Comparison of ENCODE assay signal across 1 cellular context in genomic region chr14:35807131-35807961, GRCh38.
TF ChIP-seq lines count a peak whose summit lies in the region.

No MANE protein-coding gene starts in this region.

TF ChIP-seq in HepG2, 621 proteins besides CTCF, POLR2A, EP300 and RAD21 (continued from another document and continues in another):
- TF ChIP-seq PBX3 (CRISPR knock-in tag; IDR thresholded peaks at IDR 0.05; ENCODE audit: borderline replicate concordance): no peak
- no peak for TF ChIP-seq PAF1 (CRISPR knock-in tag; IDR thresholded peaks at IDR 0.05)
- TF ChIP-seq KAT2B (IDR thresholded peaks at IDR 0.05; ENCODE audit: borderline replicate concordance, low read depth, low read length): no peak
- peak; percentile 30; the same call in 1 of the 2 replicates for TF ChIP-seq ZNF639 (CRISPR knock-in tag; conservative IDR thresholded peaks at IDR 0.05)
- no peak for TF ChIP-seq E2F1 (CRISPR knock-in tag; IDR thresholded peaks at IDR 0.05)
- no peak for TF ChIP-seq ZNF850 (CRISPR knock-in tag; conservative IDR thresholded peaks at IDR 0.05)
- TF ChIP-seq SUZ12 (IDR thresholded peaks at IDR 0.05; ENCODE audit: low read depth, low read length): no peak
- peak; percentile 99 for TF ChIP-seq FOXP4 (CRISPR knock-in tag; IDR thresholded peaks at IDR 0.05)
- no peak for TF ChIP-seq GLI4 (CRISPR knock-in tag; IDR thresholded peaks at IDR 0.05; ENCODE audit: borderline replicate concordance)
- peak; percentile 74; the same call in 1 of the 2 replicates for TF ChIP-seq GFI1 (CRISPR knock-in tag; IDR thresholded peaks at IDR 0.05; ENCODE audit: borderline replicate concordance)
- no peak for TF ChIP-seq HMGXB3 (CRISPR knock-in tag; IDR thresholded peaks at IDR 0.05; ENCODE audit: borderline replicate concordance)
- no peak for TF ChIP-seq ZFP91 (CRISPR knock-in tag; IDR thresholded peaks at IDR 0.05; ENCODE audit: borderline replicate concordance)
- TF ChIP-seq ZNF607 (CRISPR knock-in tag; IDR thresholded peaks at IDR 0.05; ENCODE audit: borderline replicate concordance): no peak
- peak; percentile 72; the same call in 1 of the 2 replicates for TF ChIP-seq ZKSCAN8 (CRISPR knock-in tag; IDR thresholded peaks at IDR 0.05; ENCODE audit: borderline replicate concordance)
- TF ChIP-seq HNRNPK (IDR thresholded peaks at IDR 0.05; ENCODE audit: low read depth, low read length, poor library complexity, severe bottlenecking): no peak
- TF ChIP-seq SALL1 (CRISPR knock-in tag; IDR thresholded peaks at IDR 0.05): peak; percentile 62; the same call in 1 of the 2 replicates
- no peak for TF ChIP-seq ARNTL (CRISPR knock-in tag; IDR thresholded peaks at IDR 0.05)
- no peak for TF ChIP-seq ZNF782 (CRISPR knock-in tag; IDR thresholded peaks at IDR 0.05; ENCODE audit: borderline replicate concordance)
- no peak for TF ChIP-seq DR1 (CRISPR knock-in tag; IDR thresholded peaks at IDR 0.05)
- TF ChIP-seq PLSCR1 (CRISPR knock-in tag; IDR thresholded peaks at IDR 0.05; ENCODE audit: borderline replicate concordance): no peak
- TF ChIP-seq MATR3 (CRISPR knock-in tag; IDR thresholded peaks at IDR 0.05): no peak
- peak; percentile 50; the same call in 1 of the 2 replicates for TF ChIP-seq NR2C2 (CRISPR knock-in tag; IDR thresholded peaks at IDR 0.05; ENCODE audit: borderline replicate concordance)
- no peak for TF ChIP-seq ZNF234 (CRISPR knock-in tag; conservative IDR thresholded peaks at IDR 0.05)
- no peak for TF ChIP-seq MTERF4 (CRISPR knock-in tag; IDR thresholded peaks at IDR 0.05)
- peak; percentile 78 for TF ChIP-seq GATAD1 (CRISPR knock-in tag; IDR thresholded peaks at IDR 0.05)
- TF ChIP-seq SRY (CRISPR knock-in tag; IDR thresholded peaks at IDR 0.05): no peak
- TF ChIP-seq SRSF4 (IDR thresholded peaks at IDR 0.05; ENCODE audit: low read depth, low read length, poor library complexity, severe bottlenecking): no peak
- TF ChIP-seq ZNF766 (CRISPR knock-in tag; IDR thresholded peaks at IDR 0.05; ENCODE audit: borderline replicate concordance): no peak
- TF ChIP-seq TMF1 (CRISPR knock-in tag; IDR thresholded peaks at IDR 0.05; ENCODE audit: low read depth): no peak
- no peak for TF ChIP-seq BRF2 (CRISPR knock-in tag; IDR thresholded peaks at IDR 0.05)
- TF ChIP-seq MAF1 (CRISPR knock-in tag; IDR thresholded peaks at IDR 0.05; ENCODE audit: borderline replicate concordance): no peak
- no peak for TF ChIP-seq SRSF9 (IDR thresholded peaks at IDR 0.05; ENCODE audit: borderline replicate concordance, insufficient read depth, low read depth, low read length, poor library complexity, severe bottlenecking)
- TF ChIP-seq ZNF780A (CRISPR knock-in tag; IDR thresholded peaks at IDR 0.05): peak; percentile 30; the same call in 1 of the 2 replicates
- TF ChIP-seq ZNF879 (CRISPR knock-in tag; IDR thresholded peaks at IDR 0.05): no peak
- TF ChIP-seq ZNF75D (CRISPR knock-in tag; IDR thresholded peaks at IDR 0.05; ENCODE audit: borderline replicate concordance): no peak
- no peak for TF ChIP-seq ZNF335 (CRISPR knock-in tag; IDR thresholded peaks at IDR 0.05)
- TF ChIP-seq ZBTB7B (CRISPR knock-in tag; IDR thresholded peaks at IDR 0.05): no peak
- TF ChIP-seq NPAS2 (CRISPR knock-in tag; IDR thresholded peaks at IDR 0.05; ENCODE audit: borderline replicate concordance): no peak
- TF ChIP-seq ZNF605 (CRISPR knock-in tag; IDR thresholded peaks at IDR 0.05): no peak
- no peak for TF ChIP-seq ZNF350 (CRISPR knock-in tag; IDR thresholded peaks at IDR 0.05; ENCODE audit: borderline replicate concordance, low read depth)
- TF ChIP-seq TCF12 (IDR thresholded peaks at IDR 0.05): no peak
- no peak for TF ChIP-seq TCF12 (CRISPR knock-in tag; IDR thresholded peaks at IDR 0.05)
- 0 out of 2 replicates have a peak, but pooled peaks have one; percentile 0 for TF ChIP-seq HOXA9 (CRISPR knock-in tag; IDR thresholded peaks at IDR 0.05; ENCODE audit: borderline replicate concordance)
- no peak for TF ChIP-seq ZNF235 (CRISPR knock-in tag; IDR thresholded peaks at IDR 0.05; ENCODE audit: borderline replicate concordance)
- no peak for TF ChIP-seq HNRNPH1 (optimal IDR thresholded peaks at IDR 0.05; ENCODE audit: low read depth, low read length)
- TF ChIP-seq GPBP1L1 (CRISPR knock-in tag; IDR thresholded peaks at IDR 0.05): no peak
- TF ChIP-seq ZNF597 (CRISPR knock-in tag; IDR thresholded peaks at IDR 0.05): no peak
- no peak for TF ChIP-seq ZNF776 (CRISPR knock-in tag; IDR thresholded peaks at IDR 0.05)
- TF ChIP-seq HMGA1 (CRISPR knock-in tag; conservative IDR thresholded peaks at IDR 0.05): no peak
- TF ChIP-seq ZNF629 (CRISPR knock-in tag; conservative IDR thresholded peaks at IDR 0.05): 0 out of 2 replicates have a peak, but pooled peaks have one; percentile 9
- TF ChIP-seq ZNF709 (CRISPR knock-in tag; IDR thresholded peaks at IDR 0.05): no peak
- no peak for TF ChIP-seq ZNF619 (CRISPR knock-in tag; IDR thresholded peaks at IDR 0.05)
- TF ChIP-seq RFX5 (IDR thresholded peaks at IDR 0.05; ENCODE audit: low read depth, low read length): no peak
